In genomic region chr5:151523335-151523734, GRCh38 we compare ENCODE assay signal across 8 cellular contexts.
DNase-seq lines count a peak whose midpoint lies in the region; ATAC-seq and TF ChIP-seq lines count a peak whose summit lies in the region.

No MANE protein-coding gene starts in this region.

- CTCF ChIA-PET in Calu3 (lab: Charles Lee): interaction anchor here (0.7 to 2.2 kb wide), 9 partner anchors 11 to 248 kb away, joined by 3 to 26 read pairs (median 4); partner anchors contain the start of genes G3BP1 and SLC36A1
- CTCF ChIA-PET in activated CD8-positive, alpha-beta T cell treated with anti-CD3 and anti-CD28 coated beads, Interleukin-2, amount 10 ng/mL, durations not matched to agents 7 days and 5 days (lab: Charles Lee): interaction anchor here (0.6 to 2.4 kb wide), 22 partner anchors 10 to 382 kb away, joined by 3 to 32 read pairs (median 4); partner anchors contain the start of genes G3BP1 and SLC36A1

- DNase-seq in Calu3 (peak; percentile 48), NCI-H460 (ENCODE audit: extremely low read depth, low read depth) (peak; percentile 44), right cardiac atrium (no peak)
- peak; percentile 55 for DNase-seq in activated CD8-positive, alpha-beta T cell treated with anti-CD3 and anti-CD28 coated beads, Interleukin-2, amount 10 ng/mL, durations not matched to agents 7 days and 5 days
- DNase-seq in stimulated activated CD4-positive, alpha-beta T cell treated with anti-CD3 and anti-CD28 coated beads, Interleukin-2, amount 100 ng/mL, for 24 hours: peak; percentile 26 to 41

- H3K36me3 Mint-ChIP-seq in Calu3 (ENCODE audit: insufficient read depth, unreplicated experiment): no peaks in the 10 kb centered on the region
- H3K36me3 Mint-ChIP-seq in activated CD8-positive, alpha-beta T cell treated with anti-CD3 and anti-CD28 coated beads, Interleukin-2, amount 10 ng/mL, durations not matched to agents 7 days and 5 days (ENCODE audit: low read depth): no peaks in the 10 kb centered on the region

- intact Hi-C loops in Calu3 (cut with micrococcal nuclease; ENCODE audit: unreplicated experiment) (loop anchor here (1.0 to 10.0 kb wide), 2 partner anchors 76 to 221 kb away; partner anchors contain the start of gene SLC36A1), right cardiac atrium (cut with DNase I) (loop anchor here (5.0 to 10.0 kb wide), 2 partner anchors 129 to 221 kb away; no protein-coding TSS in a partner anchor)

- no peak overlapping the region for H3K27ac ChIP-seq in right cardiac atrium (ENCODE audit: low read length)

- H3K27ac Mint-ChIP-seq in Calu3 (ENCODE audit: unreplicated experiment): no peak overlapping the region
- no peak overlapping the region for H3K27ac Mint-ChIP-seq in activated CD8-positive, alpha-beta T cell treated with anti-CD3 and anti-CD28 coated beads, Interleukin-2, amount 10 ng/mL, durations not matched to agents 7 days and 5 days

- no peaks in the 10 kb centered on the region for H3K4me1 ChIP-seq in right cardiac atrium (ENCODE audit: control insufficient read depth, insufficient read depth, low read length)

- H3K4me1 Mint-ChIP-seq in Calu3 (ENCODE audit: low read depth, unreplicated experiment): no peaks in the 10 kb centered on the region
- H3K4me1 Mint-ChIP-seq in activated CD8-positive, alpha-beta T cell treated with anti-CD3 and anti-CD28 coated beads, Interleukin-2, amount 10 ng/mL, durations not matched to agents 7 days and 5 days (ENCODE audit: low read depth): no peaks in the 10 kb centered on the region

- POLR2A ChIA-PET in activated CD8-positive, alpha-beta T cell treated with anti-CD3 and anti-CD28 coated beads, Interleukin-2, amount 10 ng/mL, durations not matched to agents 7 days and 5 days (lab: Charles Lee): no interaction called here

- ATAC-seq in GM18870 (IDR thresholded peaks at IDR 0.05; ENCODE audit: unreplicated experiment) (peak; percentile 89), HG03039 (IDR thresholded peaks at IDR 0.05; ENCODE audit: unreplicated experiment) (peak; percentile 68), right cardiac atrium (peak; percentile 42 to 43), HG02840 (IDR thresholded peaks at IDR 0.05; ENCODE audit: low FRiP score, unreplicated experiment) (no peak)
- ATAC-seq in activated CD8-positive, alpha-beta T cell treated with anti-CD3 and anti-CD28 coated beads, Interleukin-2, amount 10 ng/mL, durations not matched to agents 7 days and 5 days: peak; percentile 88

- no peak overlapping the region for H3K4me3 Mint-ChIP-seq in Calu3 (ENCODE audit: low read depth, unreplicated experiment)
- no peak overlapping the region for H3K4me3 Mint-ChIP-seq in activated CD8-positive, alpha-beta T cell treated with anti-CD3 and anti-CD28 coated beads, Interleukin-2, amount 10 ng/mL, durations not matched to agents 7 days and 5 days

- peak; percentile 63 for TF ChIP-seq CTCF in Calu3 (IDR thresholded peaks at IDR 0.05; ENCODE audit: unreplicated experiment)

- no peaks in the 10 kb centered on the region for H3K27me3 ChIP-seq in right cardiac atrium (ENCODE audit: control insufficient read depth, insufficient read depth)

- BruUV-seq in Calu3 (replicated peaks; lab: Mats Ljungman, UMichigan): no TSS peak

- no peaks in the 10 kb centered on the region for H3K9me3 Mint-ChIP-seq in Calu3 (ENCODE audit: low read depth, unreplicated experiment)
- H3K9me3 Mint-ChIP-seq in activated CD8-positive, alpha-beta T cell treated with anti-CD3 and anti-CD28 coated beads, Interleukin-2, amount 10 ng/mL, durations not matched to agents 7 days and 5 days (ENCODE audit: insufficient read depth): no peaks in the 10 kb centered on the region

- H3K27me3 Mint-ChIP-seq in Calu3 (ENCODE audit: unreplicated experiment): peaks cover 39% of the 10 kb centered on the region
- H3K27me3 Mint-ChIP-seq in activated CD8-positive, alpha-beta T cell treated with anti-CD3 and anti-CD28 coated beads, Interleukin-2, amount 10 ng/mL, durations not matched to agents 7 days and 5 days (ENCODE audit: low read depth): no peaks in the 10 kb centered on the region

- H3K9me3 ChIP-seq in right cardiac atrium (ENCODE audit: control insufficient read depth, low read length): no peaks in the 10 kb centered on the region

- 73% methylated on average over 2 of the region's 2 CpGs for WGBS in right cardiac atrium

- H3K4me3 ChIP-seq in right cardiac atrium (ENCODE audit: low read length): no peak overlapping the region

Comparison
In these comparisons a context has a peak if more than half of its experiments do, and no peak if none do; other contexts are left out.
1. DNase-seq: peak in Calu3 (single experiment), NCI-H460 (single experiment), activated CD8-positive, alpha-beta T cell treated with anti-CD3 and anti-CD28 coated beads, Interleukin-2, amount 10 ng/mL, durations not matched to agents 7 days and 5 days (single experiment) and stimulated activated CD4-positive, alpha-beta T cell treated with anti-CD3 and anti-CD28 coated beads, Interleukin-2, amount 100 ng/mL, for 24 hours (2 of 2); none in right cardiac atrium (0 of 3).